Comparison of ENCODE assay signal across 20 cellular contexts in the genomic region with DNA sequence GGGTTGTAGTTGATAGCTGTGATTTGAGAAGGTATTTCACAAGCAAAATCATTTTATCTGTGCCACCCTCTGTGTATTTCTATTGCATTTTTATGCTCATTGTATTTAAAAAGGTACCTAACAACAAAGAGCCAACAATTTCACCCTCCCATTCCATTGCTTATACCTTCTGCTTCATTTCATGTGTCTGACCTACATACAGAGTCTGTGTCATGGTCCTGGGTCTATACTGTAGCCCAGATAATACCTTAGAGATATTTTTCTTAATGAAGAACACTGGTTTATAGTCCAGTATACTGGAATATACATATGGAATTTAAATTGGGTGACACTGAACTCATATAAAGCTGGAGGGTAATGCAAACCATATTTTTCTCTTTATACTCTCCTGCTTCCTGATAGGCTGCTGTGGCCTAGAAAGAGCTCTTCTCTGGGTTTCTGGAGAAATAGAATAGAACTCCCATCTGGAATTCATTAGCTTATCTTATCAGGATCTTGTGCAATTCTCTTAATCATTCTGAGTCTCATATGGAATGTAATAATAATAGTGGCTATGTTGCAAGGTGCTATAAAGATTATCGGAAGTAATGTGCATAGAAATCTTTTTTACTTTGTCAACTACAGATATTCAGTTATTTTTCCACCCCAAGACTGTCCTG. TPM values are rescaled to one million over a fixed set of nuclear protein-coding genes. Genes with fewer than 3 reads are reported as not detected.
"Had no signal": no experiment of that assay in that cellular context is flagged by ENCODE, and none has a peak within 500 bp of the region (broad histone marks: within the 10 kb centered on the region; RNA-seq: fewer than 3 reads in every experiment).

No MANE protein-coding gene starts in this region.

- H3K4me3 ChIP-seq: coronary artery, esophagus muscularis mucosa, gastrocnemius medialis, heart left ventricle, mucosa of descending colon had no signal

- H3K36me3 ChIP-seq: esophagus muscularis mucosa, gastrocnemius medialis, heart left ventricle had no signal

- ATAC-seq: gastrocnemius medialis; heart left ventricle; left colon; mucosa of descending colon; naive thymus-derived CD4-positive, alpha-beta T cell had no signal

- H3K4me1 ChIP-seq: esophagus muscularis mucosa, gastrocnemius medialis, heart left ventricle, parathyroid adenoma had no signal

- H3K27ac ChIP-seq: coronary artery, esophagus muscularis mucosa, gastrocnemius medialis, heart left ventricle, parathyroid adenoma, VCaP had no signal

- DNase-seq: activated CD4-positive, alpha-beta T cell treated with anti-CD3 and anti-CD28 coated beads for 1 hour; activated CD4-positive, alpha-beta T cell treated with anti-CD3 and anti-CD28 coated beads, Interleukin-2, amount 50 U/mL, for 4 hours; activated naive CD4-positive, alpha-beta T cell; activated naive CD8-positive, alpha-beta T cell treated with anti-CD3 and anti-CD28 coated beads, Interleukin-2, amount 10 ng/mL, durations not matched to agents 7 days and 5 days; activated T-cell treated with anti-CD3 and anti-CD28 coated beads for 4 hours; central memory CD4-positive, alpha-beta T cell; effector CD4-positive, alpha-beta T cell; gastrocnemius medialis; heart left ventricle; left colon; mammary epithelial cell; mucosa of descending colon; naive thymus-derived CD4-positive, alpha-beta T cell; stimulated activated CD4-positive, alpha-beta T cell treated with anti-CD3 and anti-CD28 coated beads, Interleukin-4, amount 100 ng/mL, for 4 hours; stimulated activated CD8-positive, alpha-beta memory T cell treated with anti-CD3 and anti-CD28 coated beads, Interleukin-4, amount 100 ng/mL, for 48 hours; stimulated activated naive CD4-positive, alpha-beta T cell treated with Interleukin-2 at 50 U/mL for 16 hours had no signal

- H3K9ac ChIP-seq: parathyroid adenoma had no signal

- H3K9me3 ChIP-seq: esophagus muscularis mucosa, gastrocnemius medialis, heart left ventricle, mucosa of descending colon had no signal

- H3K27me3 ChIP-seq: gastrocnemius medialis had no signal

- H2AFZ ChIP-seq: parathyroid adenoma had no signal

RNA-seq across cellular contexts. Expression of gene CCNA1, which starts 54.3 kb away (rescaled TPM):
- total RNA-seq: left colon had no signal
- polyA plus RNA-seq: naive thymus-derived CD4-positive, alpha-beta T cell had no signal
